In the genomic region with DNA sequence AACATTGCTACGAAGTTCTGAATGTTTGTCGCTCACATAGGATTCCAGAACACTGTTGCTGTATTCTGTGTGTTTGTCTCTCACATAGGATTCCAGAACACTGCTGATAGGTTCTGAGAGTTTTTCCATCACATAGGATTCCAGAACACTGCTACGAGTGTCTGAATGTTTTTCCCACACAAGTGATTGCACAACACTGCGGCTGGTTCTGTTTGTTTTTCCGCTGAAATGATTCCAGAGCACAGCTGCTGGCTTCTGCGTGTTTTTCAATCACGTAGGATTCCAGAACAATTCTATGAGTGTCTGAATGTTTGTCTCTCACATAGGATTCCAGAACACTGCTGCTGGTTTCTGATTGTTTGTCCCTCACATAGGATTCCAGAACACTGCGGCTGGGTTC, we compare ENCODE assay signal across 3 cellular contexts.
A peak's percentile ranks its signal among the peaks of the same experiment; 100 is the strongest.
DNase-seq lines count a peak whose midpoint lies in the region; ATAC-seq, FAIRE-seq and TF ChIP-seq lines count a peak whose summit lies in the region.
"Not testable (repeated sequence)": the region's sequence is repeated elsewhere in the genome, so short reads cannot be mapped to it uniquely, and the experiment has no call there.

No MANE protein-coding gene starts in this region.

- H3K4me1 ChIP-seq in endothelial cell of umbilical vein (ENCODE audit: control insufficient read depth, extremely low read depth, insufficient read depth, low read length); HepG2 (ENCODE audit: insufficient read depth, low read length): not testable (repeated sequence)

- BruUV-seq in endothelial cell of umbilical vein (replicated peaks; lab: Mats Ljungman, UMichigan); HepG2 (replicated peaks; lab: Mats Ljungman, UMichigan): not testable (repeated sequence)

- not testable (repeated sequence) for H3K4me2 ChIP-seq in endothelial cell of umbilical vein (ENCODE audit: insufficient read depth, low read length); HepG2 (ENCODE audit: low read depth, low read length)

- TF ChIP-seq CTCF in endothelial cell of umbilical vein (IDR thresholded peaks at IDR 0.05; ENCODE audit: extremely low read depth in 1 of 2, insufficient read depth in 1 of 2, low read depth in 1 of 2, low read length in 2 of 2); HepG2 (CRISPR knock-in tag; IDR thresholded peaks at IDR 0.05): not testable (repeated sequence)

- TF ChIP-seq RAD21 in HepG2 (CRISPR knock-in tag; IDR thresholded peaks at IDR 0.05), result not testable (repeated sequence)

- H3K9me1 ChIP-seq in endothelial cell of umbilical vein (replicated peaks; ENCODE audit: control insufficient read depth, extremely low read depth, insufficient read depth, low read length), result not testable (repeated sequence)

- not testable (repeated sequence) for DNase-seq in endothelial cell of umbilical vein (ENCODE audit: low read depth, low spot score); HepG2 (ENCODE audit: low spot score)
- DNase-seq in left lobe of liver (ENCODE audit: low spot score), result peak; percentile 44

- not testable (repeated sequence) for H3K27me3 ChIP-seq in endothelial cell of umbilical vein (ENCODE audit: control insufficient read depth in 2 of 2, insufficient read depth in 2 of 2, low read length in 2 of 2); HepG2 (ENCODE audit: control insufficient read depth in 1 of 2, insufficient read depth in 2 of 2, low read length in 2 of 2)

- dilution Hi-C loops in endothelial cell of umbilical vein (cut with MboI; ENCODE audit: extremely low pct_ligation_motif_present, low sequenced_read_pairs), result not testable (repeated sequence)

- H3K4me3 ChIP-seq in endothelial cell of umbilical vein (replicated peaks in 1 of 3; ENCODE audit: insufficient read depth in 1 of 3, low read depth in 1 of 3, low read length in 3 of 3); HepG2 (replicated peaks in 1 of 3; ENCODE audit: insufficient read depth in 1 of 3, low read depth in 2 of 3, low read length in 3 of 3): not testable (repeated sequence)

- FAIRE-seq in endothelial cell of umbilical vein (lab: Jason Lieb, UNC), result peak; percentile 67
- not testable (repeated sequence) for FAIRE-seq in HepG2 (lab: Jason Lieb, UNC)

- not testable (repeated sequence) for H3K36me3 ChIP-seq in endothelial cell of umbilical vein (ENCODE audit: control insufficient read depth in 2 of 2, extremely low read depth in 1 of 2, insufficient read depth in 2 of 2, low read length in 2 of 2); HepG2 (replicated peaks in 1 of 2; ENCODE audit: control insufficient read depth in 1 of 2, insufficient read depth in 2 of 2, low read length in 2 of 2)

- peak; percentile 75 for ATAC-seq in left lobe of liver
- ATAC-seq in HepG2, result not testable (repeated sequence)

- not testable (repeated sequence) for H3K79me2 ChIP-seq in endothelial cell of umbilical vein (ENCODE audit: control insufficient read depth, insufficient read depth, low read length); HepG2 (ENCODE audit: insufficient read depth, low read length)

- WGBS in HepG2 (ENCODE audit: low lambda C conversion rate), result 4% methylated on average over 6 of the region's 8 CpGs

- H4K20me1 ChIP-seq in endothelial cell of umbilical vein (replicated peaks; ENCODE audit: control insufficient read depth, extremely low read depth, insufficient read depth, low read length); HepG2 (ENCODE audit: insufficient read depth, low read length): not testable (repeated sequence)

- in situ Hi-C loops in HepG2 (cut with HindIII; ENCODE audit: extremely low pct_ligation_motif_present, low pct_unique_long_range_greater_than_20kb), result not testable (repeated sequence)

- not testable (repeated sequence) for TF ChIP-seq EP300 in HepG2 (IDR thresholded peaks at IDR 0.05; ENCODE audit: low read depth in 2 of 2, low read length in 2 of 2); HepG2 (CRISPR knock-in tag; IDR thresholded peaks at IDR 0.05; ENCODE audit: borderline replicate concordance)

- intact Hi-C loops in endothelial cell of umbilical vein (cut with micrococcal nuclease); HepG2 (cut with micrococcal nuclease; ENCODE audit: unreplicated experiment): not testable (repeated sequence)

- POLR2A ChIA-PET in endothelial cell of umbilical vein (lab: Charles Lee); HepG2 (lab: Yijun Ruan, JAX): not testable (repeated sequence)

- H3K9ac ChIP-seq in endothelial cell of umbilical vein (replicated peaks; ENCODE audit: extremely low read depth, insufficient read depth, low read length); HepG2 (ENCODE audit: insufficient read depth, low read depth, low read length): not testable (repeated sequence)

- TF ChIP-seq POLR2A in endothelial cell of umbilical vein (IDR thresholded peaks at IDR 0.05; ENCODE audit: low read depth, low read length); HepG2 (IDR thresholded peaks at IDR 0.05; ENCODE audit: insufficient read depth in 1 of 2, low read depth in 2 of 2, low read length in 2 of 2): not testable (repeated sequence)

- H2AFZ ChIP-seq in endothelial cell of umbilical vein (ENCODE audit: low read depth, low read length); HepG2 (ENCODE audit: low read length): not testable (repeated sequence)

- not testable (repeated sequence) for H3K27ac ChIP-seq in endothelial cell of umbilical vein (ENCODE audit: insufficient read depth, low read depth, low read length); HepG2 (ENCODE audit: extremely low read length, insufficient read depth, low read length)

- CTCF ChIA-PET in endothelial cell of umbilical vein (lab: Charles Lee); HepG2 (lab: Yijun Ruan, JAX; ENCODE audit: low intra/inter-chr PET ratio, low total read pairs): not testable (repeated sequence)

- not testable (repeated sequence) for H3K9me3 ChIP-seq in endothelial cell of umbilical vein (replicated peaks; ENCODE audit: control insufficient read depth, insufficient read depth, low read length); HepG2 (ENCODE audit: low read length)

TF ChIP-seq in HepG2, 621 proteins besides CTCF, POLR2A, EP300 and RAD21:
- TF ChIP-seq, protein P1, sequence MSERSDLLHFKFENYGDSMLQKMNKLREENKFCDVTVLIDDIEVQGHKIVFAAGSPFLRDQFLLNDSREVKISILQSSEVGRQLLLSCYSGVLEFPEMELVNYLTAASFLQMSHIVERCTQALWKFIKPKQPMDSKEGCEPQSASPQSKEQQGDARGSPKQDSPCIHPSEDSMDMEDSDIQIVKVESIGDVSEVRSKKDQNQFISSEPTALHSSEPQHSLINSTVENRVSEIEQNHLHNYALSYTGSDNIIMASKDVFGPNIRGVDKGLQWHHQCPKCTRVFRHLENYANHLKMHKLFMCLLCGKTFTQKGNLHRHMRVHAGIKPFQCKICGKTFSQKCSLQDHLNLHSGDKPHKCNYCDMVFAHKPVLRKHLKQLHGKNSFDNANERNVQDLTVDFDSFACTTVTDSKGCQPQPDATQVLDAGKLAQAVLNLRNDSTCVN (CRISPR knock-in tag; IDR thresholded peaks at IDR 0.05; ENCODE audit: borderline replicate concordance), result peak; percentile 89
- TF ChIP-seq CEBPB (IDR thresholded peaks at IDR 0.05; ENCODE audit: borderline replicate concordance, low read depth, low read length), result peak; percentile 35; the same call in 1 of the 2 replicates
